In genomic region chr10:130555411-130555750, GRCh38 we compare ENCODE assay signal across 23 cellular contexts.
DNase-seq lines count a peak whose midpoint lies in the region; ATAC-seq and TF ChIP-seq lines count a peak whose summit lies in the region.
"Had no signal": no experiment of that assay in that cellular context is flagged by ENCODE, and none has a peak within 500 bp of the region (broad histone marks: within the 10 kb centered on the region; RNA-seq: fewer than 3 reads in every experiment).

No MANE protein-coding gene starts in this region.

- H3K9ac ChIP-seq in BLaER1 (no peak overlapping the region), H9 (ENCODE audit: extremely low read depth, insufficient read length, low read length) (no peak overlapping the region), trophoblast cell (ENCODE audit: low read length) (no peak overlapping the region)

- H3K23me2 ChIP-seq in H9 (ENCODE audit: insufficient read length, low read depth, low read length, poor library complexity, severe bottlenecking) = no peaks in the 10 kb centered on the region

- WGBS in H9 (ENCODE audit: extremely low coverage, insufficient read length, low lambda C conversion rate) = no CpG with 5 or more reads among the region's 7 CpGs
- WGBS in trophoblast cell (ENCODE audit: extremely low coverage, insufficient coverage, insufficient read length) = no CpG with 5 or more reads among the region's 7 CpGs

- H3K18ac ChIP-seq in H9 (ENCODE audit: insufficient read length, low read depth, low read length) (no peak overlapping the region), trophoblast cell (ENCODE audit: low read length) (no peak overlapping the region)

- intact Hi-C loops in left cardiac atrium (cut with DNase I) = no loop called here

- H3K27ac ChIP-seq in BLaER1 (no peak overlapping the region), H9 (ENCODE audit: insufficient read length, low read depth, low read length) (no peak overlapping the region), trophoblast cell (ENCODE audit: low read depth, low read length) (no peak overlapping the region)
- H3K27ac ChIP-seq: A549 had no signal

- H3K4me1 ChIP-seq in BLaER1 (peaks cover 93% of the 10 kb centered on the region), H9 (ENCODE audit: insufficient read depth, low read length) (no peaks in the 10 kb centered on the region), trophoblast cell (ENCODE audit: control insufficient read depth in 1 of 2, insufficient read depth in 2 of 2, low read length in 2 of 2) (peaks cover 12% of the 10 kb centered on the region in 2 experiments)
- H3K4me1 ChIP-seq: A549, BE2C, HAP-1 had no signal

- 0 out of 4 replicates have a peak, but pooled peaks cover 0 to 2% of the 10 kb centered on the region in 2 experiments for H3K4me1 Mint-ChIP-seq in H9
- H3K4me1 Mint-ChIP-seq: CD4-positive, alpha-beta memory T cell; GM23338 had no signal

- H2BK20ac ChIP-seq in H9 (ENCODE audit: low read depth, low read length, poor library complexity, severe bottlenecking) = no peak overlapping the region

- no peak overlapping the region for H4K5ac ChIP-seq in H9 (ENCODE audit: insufficient read length, low read depth, low read length)

- 0 out of 2 replicates have a peak overlapping the region, but pooled peaks have one; percentile 1 for H3K4me2 ChIP-seq in BLaER1
- H3K4me2 ChIP-seq in H9 (ENCODE audit: insufficient read depth, insufficient read length, low read length) = no peak overlapping the region
- H3K4me2 ChIP-seq in trophoblast cell (ENCODE audit: low read length) = no peak overlapping the region
- H3K4me2 ChIP-seq: A549, GM23338 had no signal

- H3K79me2 ChIP-seq in H9 (ENCODE audit: insufficient read depth, low read length) (no peaks in the 10 kb centered on the region), trophoblast cell (ENCODE audit: control insufficient read depth, insufficient read depth, low read length, poor library complexity) (no peaks in the 10 kb centered on the region)

- no peak overlapping the region for H3K27ac Mint-ChIP-seq in H9
- H3K27ac Mint-ChIP-seq: CD4-positive, alpha-beta memory T cell; GM23338; HFFc6 had no signal

- no peak overlapping the region for H2BK5ac ChIP-seq in H9 (ENCODE audit: insufficient read length, low read length)
- H2BK5ac ChIP-seq in trophoblast cell (ENCODE audit: low read depth, low read length, poor library complexity) = no peak overlapping the region

- H3K27me3 ChIP-seq in BLaER1 (no peaks in the 10 kb centered on the region), H9 (ENCODE audit: insufficient read depth, low read length) (no peaks in the 10 kb centered on the region), trophoblast cell (ENCODE audit: insufficient read depth, low read length) (no peaks in the 10 kb centered on the region)
- H3K27me3 ChIP-seq: BE2C had no signal

- TF ChIP-seq CTCF in H9 (conservative IDR thresholded peaks at IDR 0.05) = no peak

- no peaks in the 10 kb centered on the region for H3K36me3 ChIP-seq in BLaER1
- no peaks in the 10 kb centered on the region for H3K36me3 ChIP-seq in trophoblast cell (ENCODE audit: control insufficient read depth in 1 of 2, insufficient read depth in 2 of 2, low read length in 2 of 2)
- H3K36me3 ChIP-seq: BE2C, HAP-1 had no signal

- peak; percentile 8 for DNase-seq in NCI-H748 treated with DMSO at 0.1 percent for 48 hours (lab: John Stamatoyannopoulos, UW)
- DNase-seq in NCI-H748 (lab: John Stamatoyannopoulos, UW; ENCODE audit: unreplicated experiment) = no peak
- DNase-seq in H9 = peak; percentile 10
- DNase-seq in ecto neural progenitor cell (ENCODE audit: low spot score) = peak; percentile 12
- DNase-seq in mesenteric fat pad (ENCODE audit: low spot score) = no peak
- DNase-seq in left cardiac atrium = no peak
- DNase-seq in trophoblast cell = no peak
- DNase-seq: 8988T; ACHN; AML-193; BE2C; C1 segment of cervical spinal cord; Calu3; CD4-positive, alpha-beta memory T cell; COR-L47; DMS79; EL; GF-D8; HFFc6 had no signal

- H4K12ac ChIP-seq in trophoblast cell (ENCODE audit: low read depth, low read length) = no peak overlapping the region

- H3K9me3 ChIP-seq in BLaER1 (no peaks in the 10 kb centered on the region), H9 (ENCODE audit: control insufficient read depth, low read depth, low read length) (no peaks in the 10 kb centered on the region), trophoblast cell (ENCODE audit: insufficient read depth, low read depth, low read length) (peaks cover 2% of the 10 kb centered on the region)
- H3K9me3 ChIP-seq: A549, BE2C, HAP-1 had no signal

- H2AK5ac ChIP-seq in H9 (ENCODE audit: insufficient read length, low read length) (no peak overlapping the region), trophoblast cell (ENCODE audit: low read length) (no peak overlapping the region)

- no peak overlapping the region for H4K8ac ChIP-seq in H9 (replicated peaks; ENCODE audit: insufficient read length, low read depth, low read length)
- no peak overlapping the region for H4K8ac ChIP-seq in trophoblast cell (ENCODE audit: low read depth, low read length)

- ATAC-seq in left cardiac atrium = no peak
- ATAC-seq: A549, GM23338 had no signal

- H3K4ac ChIP-seq in H9 (ENCODE audit: low read depth, low read length) (no peak overlapping the region), trophoblast cell (ENCODE audit: low read depth, low read length) (no peak overlapping the region)

- H3K27me3 Mint-ChIP-seq in H9 (ENCODE audit: low read depth) = peaks cover 13% of the 10 kb centered on the region
- H3K27me3 Mint-ChIP-seq: CD4-positive, alpha-beta memory T cell had no signal

- H4K91ac ChIP-seq in H9 (ENCODE audit: insufficient read length, low read depth, low read length) = no peak overlapping the region
- no peak overlapping the region for H4K91ac ChIP-seq in trophoblast cell (ENCODE audit: low read depth, low read length)

- H3K4me3 ChIP-seq in BLaER1 = no peak overlapping the region
- H3K4me3 ChIP-seq in trophoblast cell (ENCODE audit: low read depth, low read length) = no peak overlapping the region
- H3K4me3 ChIP-seq: A549, GM23338, HAP-1 had no signal

- H3K36me3 Mint-ChIP-seq in H9 (ENCODE audit: insufficient read depth in 1 of 3, low read depth in 3 of 3) = no peaks in the 10 kb centered on the region
- H3K36me3 Mint-ChIP-seq: CD4-positive, alpha-beta memory T cell had no signal

- H2BK120ac ChIP-seq in H9 (ENCODE audit: low read depth, low read length, poor library complexity, severe bottlenecking) (no peak overlapping the region), trophoblast cell (ENCODE audit: insufficient read depth, low read length, poor library complexity) (no peak overlapping the region)

- H2AFZ ChIP-seq in H9 (ENCODE audit: low read length) = no peak overlapping the region
- H2AFZ ChIP-seq in trophoblast cell (ENCODE audit: insufficient read depth, low read length, poor library complexity) = no peak overlapping the region
- H2AFZ ChIP-seq: GM23338 had no signal

- H4K20me1 ChIP-seq in BLaER1 = no peaks in the 10 kb centered on the region
- no peaks in the 10 kb centered on the region for H4K20me1 ChIP-seq in H9 (ENCODE audit: control insufficient read depth, insufficient read depth, insufficient read length)

- no peak overlapping the region for H2BK12ac ChIP-seq in H9 (ENCODE audit: insufficient read length, low read depth, low read length)
- no peak overlapping the region for H2BK12ac ChIP-seq in trophoblast cell (ENCODE audit: low read length)

- H3T11ph ChIP-seq in H9 (ENCODE audit: low read length) = no peak overlapping the region

- peaks cover 0 to 2% of the 10 kb centered on the region in 2 experiments; a peak in 1 of 5 replicates for H3K9me3 Mint-ChIP-seq in H9

- H3K79me1 ChIP-seq in H9 (ENCODE audit: insufficient read depth, low read depth, low read length, poor library complexity, severe bottlenecking) = no peaks in the 10 kb centered on the region
- peaks cover 2% of the 10 kb centered on the region for H3K79me1 ChIP-seq in trophoblast cell (ENCODE audit: low read length)

- no peak overlapping the region for H3K4me3 Mint-ChIP-seq in H9
- H3K4me3 Mint-ChIP-seq: CD4-positive, alpha-beta memory T cell; GM23338; HFFc6 had no signal

- H3K14ac ChIP-seq in H9 (ENCODE audit: insufficient read depth, low read length) (no peak overlapping the region), trophoblast cell (ENCODE audit: low read length) (no peak overlapping the region)

- no peak overlapping the region for H3K56ac ChIP-seq in H9 (ENCODE audit: insufficient read length, low read depth, low read length)

- H2BK15ac ChIP-seq in H9 (ENCODE audit: low read depth, low read length) = no peak overlapping the region

- H3K23ac ChIP-seq in H9 (ENCODE audit: insufficient read length, low read depth, low read length) (no peak overlapping the region), trophoblast cell (ENCODE audit: low read length) (no peak overlapping the region)

Comparison
In these comparisons a context has a peak if more than half of its experiments do, and no peak if none do; other contexts are left out.
1. DNase-seq: peak in NCI-H748 treated with DMSO at 0.1 percent for 48 hours (single experiment), H9 (single experiment) and ecto neural progenitor cell (single experiment); none in NCI-H748 (single experiment), mesenteric fat pad (single experiment), left cardiac atrium (single experiment) and trophoblast cell (0 of 2).